17 cellular contexts compared by ENCODE assay signal in genomic region chr1:36236302-36236701, GRCh38. TPM values are rescaled to one million over a fixed set of nuclear protein-coding genes. Genes with fewer than 3 reads are reported as not detected.
A peak's percentile ranks its signal among the peaks of the same experiment; 100 is the strongest.
DNase-seq lines count a peak whose midpoint lies in the region; ATAC-seq and TF ChIP-seq lines count a peak whose summit lies in the region.
"Had no signal": no experiment of that assay in that cellular context is flagged by ENCODE, and none has a peak within 500 bp of the region (broad histone marks: within the 10 kb centered on the region; RNA-seq: fewer than 3 reads in every experiment).

No MANE protein-coding gene starts in this region.

- H3K27me3 Mint-ChIP-seq in activated CD4-positive, alpha-beta memory T cell treated with anti-CD3 and anti-CD28 coated beads for 36 hours, result no peaks in the 10 kb centered on the region
- H3K27me3 Mint-ChIP-seq in naive thymus-derived CD4-positive, alpha-beta T cell, result no peaks in the 10 kb centered on the region

- peaks cover 48% of the 10 kb centered on the region for H3K4me1 Mint-ChIP-seq in activated CD4-positive, alpha-beta memory T cell treated with anti-CD3 and anti-CD28 coated beads for 36 hours (ENCODE audit: low read depth)
- peaks cover 39 to 68% (median 62%) of the 10 kb centered on the region in 7 donors for H3K4me1 Mint-ChIP-seq in naive thymus-derived CD4-positive, alpha-beta T cell

- no peak overlapping the region for H3K4me3 ChIP-seq in right atrium auricular region
- no peak overlapping the region for H3K4me3 ChIP-seq in naive thymus-derived CD4-positive, alpha-beta T cell (ENCODE audit: low read length)
- H3K4me3 ChIP-seq: GM12878, lower lobe of right lung, SJSA1, thoracic aorta had no signal

- H3K4me3 Mint-ChIP-seq in activated CD4-positive, alpha-beta memory T cell treated with anti-CD3 and anti-CD28 coated beads for 36 hours, result no peak overlapping the region
- peak overlapping the region in 5 of 10 donors; percentile 2 to 42 (median 20) for H3K4me3 Mint-ChIP-seq in naive thymus-derived CD4-positive, alpha-beta T cell

- ATAC-seq in left ventricle myocardium superior (no peak), left colon (no peak)
- ATAC-seq in naive thymus-derived CD4-positive, alpha-beta T cell, result no peak
- ATAC-seq: GM12878, lower lobe of right lung had no signal

- no peaks in the 10 kb centered on the region for H3K9me3 Mint-ChIP-seq in activated CD4-positive, alpha-beta memory T cell treated with anti-CD3 and anti-CD28 coated beads for 36 hours
- no peaks in the 10 kb centered on the region for H3K9me3 Mint-ChIP-seq in naive thymus-derived CD4-positive, alpha-beta T cell

- intact Hi-C loops in left ventricle myocardium superior (cut with micrococcal nuclease) (no loop called here), left colon (cut with DNase I, micrococcal nuclease) (no loop called here)
- intact Hi-C loops in activated CD4-positive, alpha-beta memory T cell treated with anti-CD3 and anti-CD28 coated beads for 36 hours (cut with micrococcal nuclease), result no loop called here
- intact Hi-C loops in naive thymus-derived CD4-positive, alpha-beta T cell (cut with micrococcal nuclease), result no loop called here

- CTCF ChIA-PET in activated CD4-positive, alpha-beta memory T cell treated with anti-CD3 and anti-CD28 coated beads for 36 hours (lab: Charles Lee), result interaction anchor here (0.6 to 1.1 kb wide), 3 partner anchors 49 to 194 kb away, joined by 3 read pairs; no protein-coding TSS in a partner anchor
- CTCF ChIA-PET in naive thymus-derived CD4-positive, alpha-beta T cell (lab: Charles Lee), result interaction anchor here (0.6 to 0.7 kb wide), 2 partner anchors 8 to 1351 kb away, joined by 3 read pairs; no protein-coding TSS in a partner anchor

- H3K9me3 ChIP-seq in right atrium auricular region, result no peaks in the 10 kb centered on the region
- H3K9me3 ChIP-seq in naive thymus-derived CD4-positive, alpha-beta T cell (ENCODE audit: control insufficient read depth in 2 of 3, low read length in 3 of 3), result no peaks in the 10 kb centered on the region
- H3K9me3 ChIP-seq: lower lobe of right lung, SJSA1, thoracic aorta had no signal

- no peak for TF ChIP-seq CTCF in right atrium auricular region (IDR thresholded peaks at IDR 0.05)

- H3K4me1 ChIP-seq in right atrium auricular region, result peaks cover 0 to 88% of the 10 kb centered on the region in 2 donors
- H3K4me1 ChIP-seq in naive thymus-derived CD4-positive, alpha-beta T cell (ENCODE audit: control insufficient read depth in 2 of 2, insufficient read depth in 2 of 2, low read length in 2 of 2), result peaks cover 22 to 25% of the 10 kb centered on the region in 2 donors
- H3K4me1 ChIP-seq: SJSA1 had no signal

- POLR2A ChIA-PET in activated CD4-positive, alpha-beta memory T cell treated with anti-CD3 and anti-CD28 coated beads for 36 hours (lab: Charles Lee), result interaction anchor here (0.6 kb wide), 1 partner anchor 10 kb away, joined by 3 read pairs; no protein-coding TSS in a partner anchor
- POLR2A ChIA-PET in naive thymus-derived CD4-positive, alpha-beta T cell (lab: Charles Lee), result interaction anchor here (0.5 to 0.7 kb wide), 3 partner anchors 17 to 305 kb away, joined by 3 read pairs; partner anchors contain the start of gene AGO3

- peaks cover 5% of the 10 kb centered on the region for H3K36me3 ChIP-seq in right atrium auricular region
- peaks cover 0 to 23% (median 0%) of the 10 kb centered on the region in 3 experiments for H3K36me3 ChIP-seq in naive thymus-derived CD4-positive, alpha-beta T cell (ENCODE audit: control insufficient read depth in 2 of 3, insufficient read depth in 3 of 3, low read length in 3 of 3)
- H3K36me3 ChIP-seq: thoracic aorta had no signal

- H3K27me3 ChIP-seq in right atrium auricular region, result no peaks in the 10 kb centered on the region
- H3K27me3 ChIP-seq in naive thymus-derived CD4-positive, alpha-beta T cell (ENCODE audit: control insufficient read depth in 2 of 2, insufficient read depth in 2 of 2, low read length in 2 of 2), result no peaks in the 10 kb centered on the region
- H3K27me3 ChIP-seq: SJSA1 had no signal

- peaks cover 21% of the 10 kb centered on the region for H3K36me3 Mint-ChIP-seq in activated CD4-positive, alpha-beta memory T cell treated with anti-CD3 and anti-CD28 coated beads for 36 hours
- H3K36me3 Mint-ChIP-seq in naive thymus-derived CD4-positive, alpha-beta T cell, result peaks cover 0 to 24% (median 11%) of the 10 kb centered on the region in 5 donors

- no peak overlapping the region for H3K27ac ChIP-seq in right atrium auricular region
- H3K27ac ChIP-seq in naive thymus-derived CD4-positive, alpha-beta T cell (ENCODE audit: low read depth, low read length), result peak overlapping the region; percentile 40
- H3K27ac ChIP-seq: lower lobe of right lung, SJSA1, thoracic aorta had no signal

- DNase-seq in right atrium auricular region (ENCODE audit: low spot score) (peak; percentile 40), left ventricle myocardium superior (no peak), NCI-H1930 (lab: John Stamatoyannopoulos, UW) (no peak), left colon (no peak), cerebellar cortex (ENCODE audit: low spot score) (no peak)
- DNase-seq in activated CD4-positive, alpha-beta memory T cell treated with anti-CD3 and anti-CD28 coated beads for 36 hours, result no peak
- no peak for DNase-seq in naive thymus-derived CD4-positive, alpha-beta T cell
- DNase-seq in activated CD4-positive, CD25-positive, alpha-beta regulatory T cell (lab: John Stamatoyannopoulos, UW), result no peak
- DNase-seq: activated T-cell treated with anti-CD3 and anti-CD28 coated beads, Interleukin-2, amount 50 U/mL, for 48 hours; lower lobe of right lung; MM.1S; NCI-H2107; nucleus accumbens; stimulated activated CD4-positive, alpha-beta T cell treated with anti-CD3 and anti-CD28 coated beads, Interleukin-12 subunit alpha, Interleukin-12 subunit beta, amount 100 ng/mL, for 4 hours had no signal

- peak overlapping the region; percentile 2 for H3K27ac Mint-ChIP-seq in activated CD4-positive, alpha-beta memory T cell treated with anti-CD3 and anti-CD28 coated beads for 36 hours
- H3K27ac Mint-ChIP-seq in naive thymus-derived CD4-positive, alpha-beta T cell, result peak overlapping the region; percentile 2 to 52 (median 14)

RNA-seq across cellular contexts. Expression of gene THRAP3, which starts 12.1 kb away (rescaled TPM):
- 10 to 100 TPM; 64.3 to 66.4 TPM for total RNA-seq in right atrium auricular region
- 67.9 TPM for total RNA-seq in left ventricle myocardium superior
- 100 to 1,000 TPM; 135 to 138 TPM for total RNA-seq in activated CD4-positive, alpha-beta memory T cell treated with anti-CD3 and anti-CD28 coated beads for 36 hours
- total RNA-seq in naive thymus-derived CD4-positive, alpha-beta T cell, result 100 to 1,000 TPM in 3 of 5 experiments, 10 to 100 TPM in 2; 62.1 to 138 (median 122) TPM
- 100 to 1,000 TPM in 1 of 2 donors, 10 to 100 TPM in 1; 99.7 to 112 TPM for polyA plus RNA-seq in naive thymus-derived CD4-positive, alpha-beta T cell
- total RNA-seq in left colon, result 10 to 100 TPM; 78.7 to 79.7 TPM
